ENCODE assay signal across 33 cellular contexts in the genomic region with DNA sequence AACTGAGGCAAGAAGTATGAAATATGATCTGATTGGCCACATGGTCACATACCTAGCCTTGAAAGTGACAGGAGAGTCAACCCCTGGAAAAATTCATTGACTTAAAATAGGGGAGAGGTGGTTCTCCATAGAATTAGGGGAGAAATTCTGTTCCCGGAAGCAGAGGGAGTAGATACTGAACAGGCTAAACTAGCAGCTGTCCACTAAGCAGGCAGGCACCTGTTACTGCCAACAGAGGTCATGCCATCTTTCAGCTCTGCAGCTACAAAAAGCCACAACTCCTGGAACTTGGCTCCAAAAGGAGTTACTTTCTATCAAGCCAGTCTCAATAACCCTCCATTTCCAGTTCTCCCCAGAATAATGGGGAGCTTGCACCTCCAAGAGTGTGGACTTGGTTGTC.
"Had no signal": no experiment of that assay in that cellular context is flagged by ENCODE, and none has a peak within 500 bp of the region (broad histone marks: within the 10 kb centered on the region; RNA-seq: fewer than 3 reads in every experiment).

No MANE protein-coding gene starts in this region.

- H3K4me1 ChIP-seq: Peyer's patch had no signal

- H3K4me3 ChIP-seq: cardiac muscle cell, MG63, Peyer's patch had no signal

- DNase-seq: activated B cell treated with CpG ODN at 0.5 μM for 24 hours; activated CD4-positive, alpha-beta T cell treated with anti-CD3 and anti-CD28 coated beads for 4 hours; activated CD4-positive, CD25-positive, alpha-beta regulatory T cell treated with anti-CD3 and anti-CD28 coated beads, Interleukin-2, amount 50 U/mL, for 72 hours; activated CD8-positive, alpha-beta T cell treated with anti-CD3 and anti-CD28 coated beads for 36 hours; activated effector memory CD4-positive, alpha-beta T cell treated with anti-CD3 and anti-CD28 coated beads, Interleukin-2, amount 50 U/mL, for 16 hours; activated naive CD4-positive, alpha-beta T cell; activated naive CD4-positive, alpha-beta T cell treated with anti-CD3 and anti-CD28 coated beads, Interleukin-2, amount 50 U/mL, for 16 hours; activated naive CD8-positive, alpha-beta T cell treated with anti-CD3 and anti-CD28 coated beads for 36 hours; activated T-cell treated with anti-CD3 and anti-CD28 coated beads, Interleukin-2, amount 50 U/mL, for 1 hour; activated T-cell treated with anti-CD3 and anti-CD28 coated beads, Interleukin-2, amount 50 U/mL, for 72 hours; amniotic stem cell; aorta; brain microvascular endothelial cell; Kasumi-1; KG1; NCI-H1092; NCI-H1436 treated with DMSO at 0.1 percent for 48 hours; NCI-H1694 treated with DMSO at 0.1 percent for 48 hours; NCI-H2029; NCI-H510A treated with DMSO at 0.1 percent for 48 hours; NCI-H526 treated with DMSO at 0.1 percent for 48 hours; NCI-H82; NK-92 treated with Interleukin-12 subunit alpha and Interleukin-12 subunit beta, amount 100 ng/mL, for 24 hours; PC-3; Peyer's patch; RPMI8226; SHP77 treated with DMSO at 0.1 percent for 48 hours; T-helper 1 cell; T-helper 2 cell; T-helper 9 cell had no signal

- H3K27ac ChIP-seq: brain microvascular endothelial cell, cardiac muscle cell, Peyer's patch, VCaP had no signal

- H3K9me3 ChIP-seq: MG63, Peyer's patch had no signal

- H3K27me3 ChIP-seq: brain microvascular endothelial cell, cardiac muscle cell, Peyer's patch had no signal

- H3K36me3 ChIP-seq: brain microvascular endothelial cell, cardiac muscle cell, MG63, Peyer's patch had no signal
